Comparison of ENCODE assay signal across 8 cellular contexts in genomic region chr7:38215734-38216670, GRCh38. TPM values are rescaled to one million over a fixed set of nuclear protein-coding genes. Genes with fewer than 3 reads are reported as not detected.
DNase-seq lines count a peak whose midpoint lies in the region; ATAC-seq and TF ChIP-seq lines count a peak whose summit lies in the region.

No MANE protein-coding gene starts in this region.

- H3K9me3 ChIP-seq in CD8-positive, alpha-beta memory T cell (ENCODE audit: low read length), result no peaks in the 10 kb centered on the region
- H3K9me3 ChIP-seq in endodermal cell (ENCODE audit: control insufficient read depth, low read length), result no peaks in the 10 kb centered on the region

- peak; percentile 97 for TF ChIP-seq CTCF in activated CD8-positive, alpha-beta T cell treated with anti-CD3 and anti-CD28 coated beads for 36 hours (IDR thresholded peaks at IDR 0.05)
- TF ChIP-seq CTCF in endodermal cell (conservative IDR thresholded peaks at IDR 0.05), result peak; percentile 98

- H3K9ac ChIP-seq in endodermal cell (ENCODE audit: extremely low read depth, low read length, poor library complexity, severe bottlenecking), result no peak overlapping the region

- H3K4me1 Mint-ChIP-seq in CD8-positive, alpha-beta memory T cell, result peaks cover 53 to 64% (median 62%) of the 10 kb centered on the region in 3 donors
- peaks cover 40% of the 10 kb centered on the region for H3K4me1 Mint-ChIP-seq in activated CD8-positive, alpha-beta T cell treated with anti-CD3 and anti-CD28 coated beads for 36 hours (ENCODE audit: low read depth)
- H3K4me1 Mint-ChIP-seq in endodermal cell, result peaks cover 16% of the 10 kb centered on the region

- H3K27me3 Mint-ChIP-seq in CD8-positive, alpha-beta memory T cell, result no peaks in the 10 kb centered on the region
- H3K27me3 Mint-ChIP-seq in activated CD8-positive, alpha-beta T cell treated with anti-CD3 and anti-CD28 coated beads for 36 hours, result no peaks in the 10 kb centered on the region
- H3K27me3 Mint-ChIP-seq in endodermal cell (ENCODE audit: insufficient read depth), result no peaks in the 10 kb centered on the region

- peak; percentile 63 to 88 (median 77) for DNase-seq in CD8-positive, alpha-beta memory T cell
- peak; percentile 9 for DNase-seq in NCI-H774 (lab: John Stamatoyannopoulos, UW)
- DNase-seq in activated CD8-positive, alpha-beta T cell treated with anti-CD3 and anti-CD28 coated beads for 36 hours, result peak; percentile 90
- DNase-seq in endodermal cell, result peak; percentile 93
- DNase-seq in midbrain (lab: John Stamatoyannopoulos, UW), result peak; percentile 83
- peak; percentile 49 to 59 for DNase-seq in stimulated activated CD8-positive, alpha-beta memory T cell treated with anti-CD3 and anti-CD28 coated beads, Interleukin-4, amount 100 ng/mL, for 1 hour (ENCODE audit: low read depth in 2 of 2, low spot score in 1 of 2)

- 18 to 40% methylated on average over 2 to 5 of the region's 5 CpGs for WGBS in endodermal cell (ENCODE audit: insufficient coverage in 1 of 2, insufficient read length in 1 of 2), 2 experiments

- peaks cover 6% of the 10 kb centered on the region for H3K36me3 ChIP-seq in CD8-positive, alpha-beta memory T cell (ENCODE audit: insufficient read depth, low read length)
- peaks cover 63% of the 10 kb centered on the region for H3K36me3 ChIP-seq in endodermal cell (ENCODE audit: control insufficient read depth, insufficient read depth, low read length)

- peak; percentile 95 for ATAC-seq in GM19455 (IDR thresholded peaks at IDR 0.05; ENCODE audit: unreplicated experiment)
- peak; percentile 93 for ATAC-seq in HG03521 (IDR thresholded peaks at IDR 0.05; ENCODE audit: unreplicated experiment)
- peak; percentile 75 for ATAC-seq in activated CD8-positive, alpha-beta T cell treated with anti-CD3 and anti-CD28 coated beads for 36 hours

- H3K9me3 Mint-ChIP-seq in CD8-positive, alpha-beta memory T cell, result no peaks in the 10 kb centered on the region
- no peaks in the 10 kb centered on the region for H3K9me3 Mint-ChIP-seq in activated CD8-positive, alpha-beta T cell treated with anti-CD3 and anti-CD28 coated beads for 36 hours
- H3K9me3 Mint-ChIP-seq in endodermal cell, result no peaks in the 10 kb centered on the region

- POLR2A ChIA-PET in CD8-positive, alpha-beta memory T cell (lab: Charles Lee), result interaction anchor here (0.6 to 3.9 kb wide), 8 partner anchors 12 to 158 kb away, joined by 3 to 34 read pairs (median 6); partner anchors contain the start of gene STARD3NL
- POLR2A ChIA-PET in activated CD8-positive, alpha-beta T cell treated with anti-CD3 and anti-CD28 coated beads for 36 hours (lab: Charles Lee), result interaction anchor here (0.9 to 1.0 kb wide), 2 partner anchors 9 to 127 kb away, joined by 3 read pairs; no protein-coding TSS in a partner anchor

- no peak overlapping the region for H3K27ac ChIP-seq in CD8-positive, alpha-beta memory T cell (ENCODE audit: low read depth, low read length)
- no peak overlapping the region for H3K27ac ChIP-seq in endodermal cell (ENCODE audit: low read depth, low read length)

- peak overlapping the region; percentile 38 for H3K4me3 ChIP-seq in CD8-positive, alpha-beta memory T cell (ENCODE audit: low read length)
- H3K4me3 ChIP-seq in endodermal cell (ENCODE audit: low read length), result no peak overlapping the region

- H3K27me3 ChIP-seq in CD8-positive, alpha-beta memory T cell (ENCODE audit: insufficient read depth, low read length, poor library complexity, severe bottlenecking), result no peaks in the 10 kb centered on the region
- no peaks in the 10 kb centered on the region for H3K27me3 ChIP-seq in endodermal cell (ENCODE audit: control insufficient read depth, insufficient read depth, low read length, poor library complexity, severe bottlenecking)

- H3K36me3 Mint-ChIP-seq in CD8-positive, alpha-beta memory T cell, result peaks cover 0 to 32% (median 12%) of the 10 kb centered on the region in 3 donors
- H3K36me3 Mint-ChIP-seq in activated CD8-positive, alpha-beta T cell treated with anti-CD3 and anti-CD28 coated beads for 36 hours (ENCODE audit: low read depth), result peaks cover 20% of the 10 kb centered on the region
- H3K36me3 Mint-ChIP-seq in endodermal cell (ENCODE audit: low read depth), result peaks cover 32% of the 10 kb centered on the region

- intact Hi-C loops in activated CD8-positive, alpha-beta T cell treated with anti-CD3 and anti-CD28 coated beads for 36 hours (cut with micrococcal nuclease), result loop anchor here (5.0 kb wide), 2 partner anchors 121 to 151 kb away; no protein-coding TSS in a partner anchor

- H3K4me1 ChIP-seq in CD8-positive, alpha-beta memory T cell (ENCODE audit: insufficient read depth, low read length), result peaks cover 50% of the 10 kb centered on the region
- peaks cover 2% of the 10 kb centered on the region for H3K4me1 ChIP-seq in endodermal cell (ENCODE audit: control insufficient read depth, insufficient read depth, low read length)

- CTCF ChIA-PET in CD8-positive, alpha-beta memory T cell (lab: Charles Lee), result interaction anchor here (0.7 to 10.3 kb wide), 41 partner anchors 9 to 183 kb away, joined by 3 to 394 read pairs (median 8); partner anchors contain the start of gene STARD3NL
- CTCF ChIA-PET in activated CD8-positive, alpha-beta T cell treated with anti-CD3 and anti-CD28 coated beads for 36 hours (lab: Charles Lee), result interaction anchor here (0.6 to 9.9 kb wide), 75 partner anchors 8 to 330 kb away, joined by 3 to 247 read pairs (median 4); partner anchors contain the start of genes EPDR1, SFRP4 and STARD3NL

- H3K4me3 Mint-ChIP-seq in CD8-positive, alpha-beta memory T cell, result peak overlapping the region; percentile 53 to 91 (median 80)
- no peak overlapping the region for H3K4me3 Mint-ChIP-seq in activated CD8-positive, alpha-beta T cell treated with anti-CD3 and anti-CD28 coated beads for 36 hours
- H3K4me3 Mint-ChIP-seq in endodermal cell, result no peak overlapping the region

- peak overlapping the region; percentile 88 to 98 (median 94) for H3K27ac Mint-ChIP-seq in CD8-positive, alpha-beta memory T cell
- peak overlapping the region; percentile 47 for H3K27ac Mint-ChIP-seq in activated CD8-positive, alpha-beta T cell treated with anti-CD3 and anti-CD28 coated beads for 36 hours
- H3K27ac Mint-ChIP-seq in endodermal cell, result no peak overlapping the region

RNA-seq across cellular contexts. Expression of gene STARD3NL, which starts 38.0 kb away (rescaled TPM):
- 10 to 100 TPM; 41.5 to 43.8 TPM for total RNA-seq in CD8-positive, alpha-beta memory T cell
- 54.2 TPM for polyA plus RNA-seq in CD8-positive, alpha-beta memory T cell
- 10 to 100 TPM; 28.0 to 28.8 TPM for total RNA-seq in activated CD8-positive, alpha-beta T cell treated with anti-CD3 and anti-CD28 coated beads for 36 hours
- 10 to 100 TPM; 48.6 to 58.3 TPM for total RNA-seq in endodermal cell
- polyA plus RNA-seq in endodermal cell (2013, experiment 1 of 2), result 79.5 TPM
- polyA plus RNA-seq in endodermal cell (2013, experiment 2 of 2), result 75.1 TPM

Comparison
In these comparisons a context has a peak if more than half of its experiments do, and no peak if none do; other contexts are left out.
1. DNase-seq: peak in every context shown above with its lines; median percentile 93 in endodermal cell; 90 in activated CD8-positive, alpha-beta T cell treated with anti-CD3 and anti-CD28 coated beads for 36 hours; 83 in midbrain; 77 in CD8-positive, alpha-beta memory T cell; 54 in stimulated activated CD8-positive, alpha-beta memory T cell treated with anti-CD3 and anti-CD28 coated beads, Interleukin-4, amount 100 ng/mL, for 1 hour; 9 in NCI-H774.
2. H3K4me3 Mint-ChIP-seq: peak in CD8-positive, alpha-beta memory T cell (7 of 7); none in activated CD8-positive, alpha-beta T cell treated with anti-CD3 and anti-CD28 coated beads for 36 hours (single experiment) and endodermal cell (single experiment).
3. Peak in every context shown above with its lines, with median percentiles within 50 percentile points of each other: ATAC-seq.